Comparison of ENCODE assay signal across 17 cellular contexts in the genomic region with DNA sequence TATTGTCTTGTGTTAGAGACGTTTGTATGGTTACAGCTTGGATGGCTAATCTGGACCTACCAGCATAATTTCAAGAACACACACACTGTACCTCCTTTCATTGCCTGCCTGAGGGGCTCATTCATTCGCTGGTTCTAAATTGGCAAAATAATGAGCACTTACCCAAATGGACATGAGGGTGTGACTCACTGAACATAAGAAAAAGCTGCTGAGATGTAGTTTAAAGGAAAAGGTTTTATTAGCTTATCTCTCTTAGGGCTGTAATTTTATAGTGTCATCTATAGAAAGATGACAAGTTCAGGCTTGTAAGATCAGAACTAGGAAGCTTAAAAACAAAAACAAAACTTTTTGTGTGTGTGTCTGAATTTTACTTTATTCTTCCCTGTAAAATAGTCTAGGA.
"Had no signal": no experiment of that assay in that cellular context is flagged by ENCODE, and none has a peak within 500 bp of the region (broad histone marks: within the 10 kb centered on the region; RNA-seq: fewer than 3 reads in every experiment).

No MANE protein-coding gene starts in this region.

- H3K27ac ChIP-seq: hepatocyte, left ventricle myocardium inferior, neutrophil had no signal

- H3K36me3 ChIP-seq: left ventricle myocardium inferior, neutrophil had no signal

- H3K4me1 ChIP-seq: left ventricle myocardium inferior had no signal

- H3K27me3 ChIP-seq: hepatocyte, neutrophil had no signal

- ATAC-seq: activated naive CD4-positive, alpha-beta T cell treated with anti-CD3 and anti-CD28 coated beads, Interleukin-2, amount 50 U/mL, for 72 hours; activated T-cell treated with anti-CD3 and anti-CD28 coated beads, Interleukin-2, amount 50 U/mL, for 72 hours; natural killer cell had no signal

- DNase-seq: activated B cell treated with CpG ODN at 0.5 μM for 24 hours; activated CD4-positive, alpha-beta T cell treated with anti-CD3 and anti-CD28 coated beads, Interleukin-2, amount 10 ng/mL, durations not matched to agents 24 days and 14 days; activated CD8-positive, alpha-beta memory T cell treated with anti-CD3 and anti-CD28 coated beads, Interleukin-2, amount 50 U/mL, for 48 hours; activated gamma-delta T cell; activated T-cell treated with anti-CD3 and anti-CD28 coated beads, Interleukin-2, amount 50 U/mL, for 72 hours; cerebellar nuclear complex; erythroblast; left ventricle myocardium inferior; mesendoderm; natural killer cell; stimulated activated CD4-positive, alpha-beta T cell treated with anti-CD3 and anti-CD28 coated beads, Interleukin-4, amount 100 ng/mL, for 4 hours; stimulated activated CD8-positive, alpha-beta memory T cell treated with anti-CD3 and anti-CD28 coated beads, Interleukin-4, amount 100 ng/mL, for 48 hours; stimulated activated naive CD4-positive, alpha-beta T cell treated with Interleukin-2 at 50 U/mL for 16 hours; trophoblast cell had no signal

- H3K9me3 ChIP-seq: neutrophil had no signal

- H3K4me3 ChIP-seq: hepatocyte, left ventricle myocardium inferior had no signal
